In the genomic region with DNA sequence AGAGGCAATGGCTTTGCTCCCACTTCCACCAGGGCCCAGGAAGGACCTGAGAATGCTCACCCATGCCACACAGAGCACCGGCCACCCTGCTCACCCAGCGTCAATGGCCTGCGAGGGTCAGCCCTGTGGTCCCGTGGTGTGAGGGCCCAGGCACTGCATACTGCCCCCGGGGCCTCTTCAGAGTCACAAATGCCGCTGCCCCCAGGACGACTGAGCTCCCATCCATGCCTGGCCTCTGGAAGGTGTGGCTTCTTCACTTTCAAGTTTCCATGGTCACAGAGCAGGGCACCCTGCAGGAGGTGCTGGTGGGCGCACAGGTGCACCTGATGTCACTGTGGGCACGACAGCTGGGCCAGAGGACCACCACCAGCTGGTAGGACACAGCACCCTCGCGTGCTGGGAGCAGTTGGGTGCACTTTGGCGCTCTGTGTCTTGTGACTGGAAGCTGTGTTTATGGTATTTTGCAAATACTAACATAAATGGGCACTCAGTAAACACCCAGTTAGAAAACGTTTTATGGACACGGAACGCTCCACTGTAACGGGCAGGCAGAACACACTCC, we compare ENCODE assay signal across 17 cellular contexts. TPM values are rescaled to one million over a fixed set of nuclear protein-coding genes. Genes with fewer than 3 reads are reported as not detected.
DNase-seq lines count a peak whose midpoint lies in the region; ATAC-seq and TF ChIP-seq lines count a peak whose summit lies in the region.
"Had no signal": no experiment of that assay in that cellular context is flagged by ENCODE, and none has a peak within 500 bp of the region (broad histone marks: within the 10 kb centered on the region; RNA-seq: fewer than 3 reads in every experiment).

No MANE protein-coding gene starts in this region.

- TF ChIP-seq RAD21 in HCT116 (IDR thresholded peaks at IDR 0.05; ENCODE audit: low read depth) = no peak

- ATAC-seq in HCT116 = peak; percentile 39
- ATAC-seq: SK-N-SH treated with all-trans-retinoic acid at 6 μM for 48 hours, T-cell had no signal

- no peak overlapping the region for H3K27ac ChIP-seq in HCT116 (ENCODE audit: low read depth, low read length)
- H3K27ac ChIP-seq in PC-9 = no peak overlapping the region
- H3K27ac ChIP-seq in neuronal stem cell (replicated peaks; ENCODE audit: low read length) = no peak overlapping the region
- H3K27ac ChIP-seq in left ventricle myocardium inferior (replicated peaks) = no peak overlapping the region

- H2AFZ ChIP-seq in HCT116 (ENCODE audit: low read depth, low read length, poor library complexity, severe bottlenecking) (no peak overlapping the region), PC-9 (no peak overlapping the region), neuronal stem cell (ENCODE audit: low read length) (no peak overlapping the region)

- BruUV-seq in HCT116 (replicated peaks; lab: Mats Ljungman, UMichigan) = no TSS peak
- BruUV-seq in PC-9 (replicated peaks; lab: Mats Ljungman, UMichigan) = no TSS peak

- H3K4me2 ChIP-seq in HCT116 (ENCODE audit: low read length) (no peak overlapping the region), PC-9 (no peak overlapping the region), neuronal stem cell (ENCODE audit: insufficient read depth, low read length, poor library complexity, severe bottlenecking) (no peak overlapping the region)

- H3K23ac ChIP-seq in neuronal stem cell (ENCODE audit: low read depth, low read length, poor library complexity) = peak overlapping the region; percentile 67

- intact Hi-C loops in HCT116 (cut with micrococcal nuclease) = no loop called here
- intact Hi-C loops in PC-9 (cut with micrococcal nuclease; ENCODE audit: unreplicated experiment) = no loop called here
- intact Hi-C loops in left ventricle myocardium inferior (cut with micrococcal nuclease) = no loop called here

- peak overlapping the region; percentile 22 for H2BK5ac ChIP-seq in neuronal stem cell (ENCODE audit: low read length)

- no peak overlapping the region for H2AK5ac ChIP-seq in neuronal stem cell (ENCODE audit: low read depth, low read length)

- no peak overlapping the region for H2BK15ac ChIP-seq in neuronal stem cell (ENCODE audit: low read length)

- H4K20me1 ChIP-seq in HCT116 (ENCODE audit: insufficient read depth) = no peaks in the 10 kb centered on the region
- peaks cover 32% of the 10 kb centered on the region for H4K20me1 ChIP-seq in PC-9 (ENCODE audit: insufficient read depth)

- no peak overlapping the region for H3K4ac ChIP-seq in neuronal stem cell (ENCODE audit: low read length)

- H4K91ac ChIP-seq in neuronal stem cell (ENCODE audit: low read depth, low read length, poor library complexity) = no peak overlapping the region

- H3K9ac ChIP-seq in HCT116 (ENCODE audit: low read length) = no peak overlapping the region
- no peak overlapping the region for H3K9ac ChIP-seq in neuronal stem cell (ENCODE audit: low read depth, low read length, poor library complexity)

- DNase-seq in NCI-H524 (lab: John Stamatoyannopoulos, UW) (peak; percentile 35 to 76), NCI-H524 treated with DMSO at 0.1 percent for 48 hours (lab: John Stamatoyannopoulos, UW) (no peak), HCT116 (ENCODE audit: low read depth, low spot score) (no peak), PC-9 (no peak), neuronal stem cell (ENCODE audit: low spot score) (no peak), left ventricle myocardium inferior (no peak), NK-92 (lab: John Stamatoyannopoulos, UW; ENCODE audit: unreplicated experiment) (no peak)
- DNase-seq in stimulated activated CD4-positive, alpha-beta T cell treated with anti-CD3 and anti-CD28 coated beads, Interleukin-12 subunit alpha, Interleukin-12 subunit beta, amount 100 ng/mL, for 4 hours = no peak
- DNase-seq: CD8-positive, alpha-beta memory T cell; HCEC 1CT; MM.1S; NCI-H1092 treated with DMSO at 0.1 percent for 48 hours; NCI-H446 treated with DMSO at 0.1 percent for 48 hours; NCI-H748 treated with DMSO at 0.1 percent for 48 hours; SIG-M5; T-cell had no signal

- no peak overlapping the region for H3K4me3 ChIP-seq in HCT116 (replicated peaks in 1 of 2; ENCODE audit: low read depth in 1 of 2, low read length in 2 of 2)
- no peak overlapping the region for H3K4me3 ChIP-seq in PC-9
- no peak overlapping the region for H3K4me3 ChIP-seq in neuronal stem cell (ENCODE audit: low read length in 2 of 2)
- H3K4me3 ChIP-seq in left ventricle myocardium inferior = no peak overlapping the region

- H3K14ac ChIP-seq in neuronal stem cell (ENCODE audit: low read length) = no peak overlapping the region

- H3F3A ChIP-seq in PC-9 (ENCODE audit: insufficient read depth, low read depth) = no peaks in the 10 kb centered on the region; the same call in 1 of the 2 replicates

- no peak overlapping the region for H3K18ac ChIP-seq in neuronal stem cell (ENCODE audit: low read length)

- TF ChIP-seq CTCF in HCT116 (IDR thresholded peaks at IDR 0.05 in 2 of 3, conservative IDR thresholded peaks at IDR 0.05 in 1 of 3; ENCODE audit: borderline replicate concordance in 1 of 3, insufficient read depth in 1 of 3, low read depth in 2 of 3, low read length in 2 of 3) (peak in 1 of 3 experiments; percentile 28; a peak in 2 of 6 replicates), PC-9 (conservative IDR thresholded peaks at IDR 0.05) (peak; percentile 11; the same call in 1 of the 2 replicates), left ventricle myocardium inferior (IDR thresholded peaks at IDR 0.05; ENCODE audit: borderline replicate concordance) (no peak)

- WGBS in neuronal stem cell (ENCODE audit: extremely low coverage in 2 of 2, insufficient read length in 2 of 2, insufficient replicate concordance in 1 of 2), 2 donors = no CpG with 5 or more reads among the region's 16 CpGs

- H3K9me2 ChIP-seq in HCT116 (ENCODE audit: insufficient read depth) = no peaks in the 10 kb centered on the region
- H3K9me2 ChIP-seq in PC-9 (ENCODE audit: insufficient read depth) = no peaks in the 10 kb centered on the region

- H2BK120ac ChIP-seq in neuronal stem cell (ENCODE audit: low read depth, low read length) = no peak overlapping the region

- H3K4me1 ChIP-seq in HCT116 (ENCODE audit: control insufficient read depth in 1 of 2, insufficient read depth in 2 of 2, low read length in 2 of 2) (no peaks in the 10 kb centered on the region), PC-9 (replicated peaks; ENCODE audit: insufficient read depth) (no peaks in the 10 kb centered on the region), neuronal stem cell (ENCODE audit: control insufficient read depth in 2 of 2, insufficient read depth in 1 of 2, low read depth in 1 of 2, low read length in 2 of 2) (peaks cover 0 to 2% of the 10 kb centered on the region in 2 donors), left ventricle myocardium inferior (no peaks in the 10 kb centered on the region)

- POLR2A ChIA-PET in HCT116 (lab: Charles Lee) (no interaction called here), PC-9 (lab: Charles Lee; ENCODE audit: unreplicated experiment) (interaction anchor here (0.6 to 0.8 kb wide), 2 partner anchors 27 to 361 kb away, joined by 3 to 5 read pairs; no protein-coding TSS in a partner anchor)

- H4K8ac ChIP-seq in neuronal stem cell (ENCODE audit: low read depth, low read length) = no peak overlapping the region

- H3K36me3 ChIP-seq in HCT116 (ENCODE audit: control insufficient read depth in 1 of 2, insufficient read depth in 2 of 2, low read length in 2 of 2) (peaks cover 19 to 22% of the 10 kb centered on the region in 2 experiments), PC-9 (ENCODE audit: low read depth) (peaks cover 10% of the 10 kb centered on the region; the same call in 1 of the 2 replicates), neuronal stem cell (replicated peaks in 1 of 2; ENCODE audit: control insufficient read depth in 2 of 2, insufficient read depth in 2 of 2, low read length in 2 of 2) (peaks cover 53 to 74% of the 10 kb centered on the region in 2 donors), left ventricle myocardium inferior (peaks cover 62% of the 10 kb centered on the region)

- no peak overlapping the region for H2BK12ac ChIP-seq in neuronal stem cell (ENCODE audit: low read length)

- H3K79me2 ChIP-seq in HCT116 (ENCODE audit: insufficient read depth, low read length) (no peaks in the 10 kb centered on the region), PC-9 (ENCODE audit: low read depth) (no peaks in the 10 kb centered on the region)

- H3K27me3 ChIP-seq in HCT116 (ENCODE audit: insufficient read depth, low read length) = no peaks in the 10 kb centered on the region
- no peaks in the 10 kb centered on the region for H3K27me3 ChIP-seq in PC-9 (ENCODE audit: insufficient read depth, low read depth)
- no peaks in the 10 kb centered on the region for H3K27me3 ChIP-seq in neuronal stem cell (ENCODE audit: control insufficient read depth in 3 of 3, insufficient read depth in 3 of 3, low read depth in 1 of 3, low read length in 3 of 3)
- H3K27me3 ChIP-seq in left ventricle myocardium inferior (ENCODE audit: low read depth) = no peaks in the 10 kb centered on the region

- peaks cover 13% of the 10 kb centered on the region for H3K79me1 ChIP-seq in neuronal stem cell (ENCODE audit: low read depth, low read length)

- no peak for TF ChIP-seq POLR2A in HCT116 (IDR thresholded peaks at IDR 0.05; ENCODE audit: borderline replicate concordance, extremely low read depth, insufficient read depth, insufficient read length)

- H3K9me3 ChIP-seq in HCT116 (ENCODE audit: control insufficient read depth in 1 of 2, insufficient read depth in 1 of 2, low read depth in 1 of 2, low read length in 2 of 2) (no peaks in the 10 kb centered on the region), PC-9 (ENCODE audit: insufficient read depth, low read depth) (no peaks in the 10 kb centered on the region), neuronal stem cell (replicated peaks in 1 of 2; ENCODE audit: control insufficient read depth in 2 of 2, insufficient read depth in 1 of 2, low read depth in 1 of 2, low read length in 2 of 2) (no peaks in the 10 kb centered on the region), left ventricle myocardium inferior (replicated peaks) (no peaks in the 10 kb centered on the region)

- CTCF ChIA-PET in HCT116 (lab: Charles Lee) = no interaction called here
- CTCF ChIA-PET in PC-9 (lab: Charles Lee) = no interaction called here

- RAD21 ChIA-PET in HCT116 (lab: Charles Lee; ENCODE audit: low non-redundant PET in 1 of 2, low total read pairs in 2 of 2, uncharacterized antibody in 2 of 2, unreplicated experiment in 2 of 2) = no interaction called here

TF ChIP-seq in HCT116, 20 proteins besides CTCF, POLR2A, EP300 and RAD21 (continues in another document):
- TF ChIP-seq ZFX (IDR thresholded peaks at IDR 0.05) = no peak

RNA-seq across cellular contexts. Expression of a gene that starts 12.5 kb away (rescaled TPM):
- total RNA-seq in HCT116 (2021; ENCODE audit: unreplicated experiment) (17.0 TPM), PC-9 (2021) (13.1 and 19.1 TPM in 2 replicates), left ventricle myocardium inferior (18.7 TPM)
- polyA plus RNA-seq in HCT116 (2012) = 7.7 and 8.7 TPM in 2 replicates
- 6.4 TPM for polyA plus RNA-seq in neuronal stem cell (2013, experiment 1 of 2)
- polyA plus RNA-seq in neuronal stem cell (2013, experiment 2 of 2) = 6.7 TPM
- polyA plus RNA-seq: CD8-positive, alpha-beta memory T cell had no signal

RNA-seq across cellular contexts. Expression of a gene that starts 29.3 kb away (rescaled TPM):
- 54.6 TPM for total RNA-seq in HCT116 (2021; ENCODE audit: unreplicated experiment)
- polyA plus RNA-seq in HCT116 (2012) = 33.0 and 35.4 TPM in 2 replicates
- 102 and 112 TPM in 2 replicates for total RNA-seq in PC-9 (2021)
- 31.5 TPM for polyA plus RNA-seq in neuronal stem cell (2013, experiment 1 of 2)
- 31.0 TPM for polyA plus RNA-seq in neuronal stem cell (2013, experiment 2 of 2)
- 23.6 TPM for total RNA-seq in left ventricle myocardium inferior

RNA-seq across cellular contexts. Expression of a gene that starts 29.4 kb away (rescaled TPM):
- total RNA-seq in HCT116 (2021; ENCODE audit: unreplicated experiment) (45.0 TPM), PC-9 (2021) (56.1 and 74.0 TPM in 2 replicates), left ventricle myocardium inferior (0.44 TPM)
- polyA plus RNA-seq in HCT116 (2012) = 18.0 and 29.3 TPM in 2 replicates
- polyA plus RNA-seq in neuronal stem cell (2013, experiment 1 of 2) = 24.6 TPM
- polyA plus RNA-seq in neuronal stem cell (2013, experiment 2 of 2) = 25.7 TPM

Comparison
In these comparisons a context has a peak if more than half of its experiments do, and no peak if none do; other contexts are left out.
1. DNase-seq: peak in NCI-H524 (2 of 2); none in NCI-H524 treated with DMSO at 0.1 percent for 48 hours (single experiment), HCT116 (single experiment), PC-9 (0 of 2), neuronal stem cell (single experiment), left ventricle myocardium inferior (single experiment), stimulated activated CD4-positive, alpha-beta T cell treated with anti-CD3 and anti-CD28 coated beads, Interleukin-12 subunit alpha, Interleukin-12 subunit beta, amount 100 ng/mL, for 4 hours (single experiment) and NK-92 (single experiment).
2. RNA of a gene that starts 29.4 kb away (total RNA-seq): 56.1 to 74.0 TPM in PC-9 and 45.0 TPM in HCT116 (single experiment); 0.44 TPM in left ventricle myocardium inferior (single experiment); every median in the first group is over 10 times any median in the second.